Comparison of ENCODE assay signal across 11 cellular contexts in the genomic region with DNA sequence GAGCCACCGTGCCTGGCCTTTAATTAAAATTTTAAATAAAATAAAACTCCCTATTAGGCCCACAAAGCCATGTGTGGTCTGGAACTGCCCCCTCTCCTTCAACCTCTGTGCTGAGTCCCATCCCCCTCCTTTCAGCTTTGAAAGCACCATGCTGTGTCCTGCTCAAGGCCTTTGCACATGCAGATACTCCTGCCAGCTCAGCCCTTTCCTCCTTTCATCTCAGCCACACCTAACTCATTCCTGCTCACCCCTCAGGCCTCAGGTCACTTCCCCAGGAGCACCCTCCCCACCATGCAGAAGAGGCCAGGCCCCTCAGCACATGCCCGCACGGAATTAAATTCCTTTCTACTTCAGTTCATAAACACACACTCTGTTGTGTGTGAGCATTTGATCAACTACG. TPM values are rescaled to one million over a fixed set of nuclear protein-coding genes. Genes with fewer than 3 reads are reported as not detected.
DNase-seq lines count a peak whose midpoint lies in the region; ATAC-seq and TF ChIP-seq lines count a peak whose summit lies in the region.
"Had no signal": no experiment of that assay in that cellular context is flagged by ENCODE, and none has a peak within 500 bp of the region (broad histone marks: within the 10 kb centered on the region; RNA-seq: fewer than 3 reads in every experiment).

No MANE protein-coding gene starts in this region.

- H3K4me1 Mint-ChIP-seq in GM23338 (peaks cover 41% of the 10 kb centered on the region), T-cell (peaks cover 56 to 73% (median 71%) of the 10 kb centered on the region in 3 donors), neural progenitor cell (peaks cover 29% of the 10 kb centered on the region)

- peak overlapping the region; percentile 32 for H3K4me3 ChIP-seq in GM23338
- H3K4me3 ChIP-seq in hepatocyte, result no peak overlapping the region
- H3K4me3 ChIP-seq in neural progenitor cell, result no peak overlapping the region
- H3K4me3 ChIP-seq: heart right ventricle, testis had no signal

- POLR2A ChIA-PET in T-cell (lab: Charles Lee), result no interaction called here

- H3K9me3 Mint-ChIP-seq in GM23338, result peaks cover 4% of the 10 kb centered on the region
- H3K9me3 Mint-ChIP-seq in T-cell, result no peaks in the 10 kb centered on the region
- no peaks in the 10 kb centered on the region for H3K9me3 Mint-ChIP-seq in neural progenitor cell

- H3K36me3 Mint-ChIP-seq in GM23338 (ENCODE audit: low read depth), result peaks cover 13% of the 10 kb centered on the region
- peaks cover 10% of the 10 kb centered on the region for H3K36me3 Mint-ChIP-seq in T-cell
- H3K36me3 Mint-ChIP-seq in neural progenitor cell, result peaks cover 5% of the 10 kb centered on the region

- H4K20me1 ChIP-seq in GM23338 (replicated peaks; ENCODE audit: insufficient read depth), result no peaks in the 10 kb centered on the region
- H4K20me1 ChIP-seq in hepatocyte (ENCODE audit: insufficient read depth, poor library complexity, severe bottlenecking), result no peaks in the 10 kb centered on the region
- H4K20me1 ChIP-seq in neural progenitor cell (ENCODE audit: low read depth), result no peaks in the 10 kb centered on the region

- CTCF ChIA-PET in T-cell (lab: Charles Lee), result no interaction called here

- H3K79me2 ChIP-seq in GM23338 (replicated peaks; ENCODE audit: insufficient read depth) (peaks cover 24% of the 10 kb centered on the region), hepatocyte (peaks cover 30% of the 10 kb centered on the region), neural progenitor cell (ENCODE audit: low read depth) (peaks cover 30% of the 10 kb centered on the region)

- H3K36me3 ChIP-seq in GM23338 (ENCODE audit: insufficient read depth), result no peaks in the 10 kb centered on the region; the same call in 1 of the 2 replicates
- H3K36me3 ChIP-seq in hepatocyte (replicated peaks; ENCODE audit: insufficient read depth, low read depth), result no peaks in the 10 kb centered on the region
- no peaks in the 10 kb centered on the region for H3K36me3 ChIP-seq in neural progenitor cell
- H3K36me3 ChIP-seq: brain microvascular endothelial cell had no signal

- H3K27ac ChIP-seq in GM23338 (ENCODE audit: low read depth) (peak overlapping the region; percentile 98), hepatocyte (peak overlapping the region; percentile 65), neural progenitor cell (peak overlapping the region; percentile 63)
- H3K27ac ChIP-seq: brain microvascular endothelial cell, testis had no signal

- WGBS in hepatocyte (ENCODE audit: low lambda C conversion rate, missing lambda C conversion rate), result 45% methylated on average over 4 of the region's 4 CpGs

- H3K4me3 Mint-ChIP-seq in GM23338 (peak overlapping the region; percentile 47), T-cell (peak overlapping the region in 1 of 3 donors; percentile 7), neural progenitor cell (peak overlapping the region; percentile 66)

- DNase-seq in GM23338 (ENCODE audit: low spot score) (peak; percentile 98), T-cell (no peak), hepatocyte (ENCODE audit: low spot score) (peak; percentile 39), neural progenitor cell (ENCODE audit: low spot score) (peak; percentile 65), SK-N-DZ (ENCODE audit: low spot score) (no peak), NCI-H345 (lab: John Stamatoyannopoulos, UW) (no peak)
- DNase-seq: brain microvascular endothelial cell, COR-L47, heart right ventricle, testis had no signal

- H2AFZ ChIP-seq in GM23338, result no peak overlapping the region
- H2AFZ ChIP-seq in hepatocyte, result no peak overlapping the region
- no peak overlapping the region for H2AFZ ChIP-seq in neural progenitor cell (replicated peaks)

- peak; percentile 79 for ATAC-seq in GM23338
- no peak for ATAC-seq in T-cell (replicated peaks in 1 of 4)
- ATAC-seq in HG03025 (IDR thresholded peaks at IDR 0.05; ENCODE audit: low FRiP score, unreplicated experiment), result no peak
- ATAC-seq: heart right ventricle had no signal

- H3K27me3 Mint-ChIP-seq in GM23338 (ENCODE audit: insufficient read depth, low read depth, poor library complexity), result peaks cover 25% of the 10 kb centered on the region
- no peaks in the 10 kb centered on the region for H3K27me3 Mint-ChIP-seq in T-cell
- no peaks in the 10 kb centered on the region for H3K27me3 Mint-ChIP-seq in neural progenitor cell (ENCODE audit: insufficient read depth, low read depth)

- TF ChIP-seq CTCF in GM23338 (conservative IDR thresholded peaks at IDR 0.05; ENCODE audit: low read depth in 2 of 2) (no peak; a peak in 1 of 4 replicates), hepatocyte (IDR thresholded peaks at IDR 0.05; ENCODE audit: poor library complexity) (no peak), neural progenitor cell (IDR thresholded peaks at IDR 0.05) (no peak)

- H3K9me3 ChIP-seq in hepatocyte (ENCODE audit: low read depth), result no peaks in the 10 kb centered on the region
- no peaks in the 10 kb centered on the region for H3K9me3 ChIP-seq in neural progenitor cell (ENCODE audit: low read depth)
- H3K9me3 ChIP-seq: heart right ventricle, testis had no signal

- H3K27ac Mint-ChIP-seq in GM23338 (peak overlapping the region; percentile 95), T-cell (peak overlapping the region; percentile 62 to 81), neural progenitor cell (peak overlapping the region; percentile 90)

- H3K9me2 ChIP-seq in GM23338 (ENCODE audit: insufficient read depth) (no peaks in the 10 kb centered on the region), hepatocyte (replicated peaks; ENCODE audit: insufficient read depth) (no peaks in the 10 kb centered on the region)

- H3K27me3 ChIP-seq in GM23338 (ENCODE audit: insufficient read depth), result no peaks in the 10 kb centered on the region
- H3K27me3 ChIP-seq in hepatocyte, result no peaks in the 10 kb centered on the region
- no peaks in the 10 kb centered on the region for H3K27me3 ChIP-seq in neural progenitor cell
- H3K27me3 ChIP-seq: brain microvascular endothelial cell, heart right ventricle, testis had no signal

- no peak overlapping the region for H3K9ac ChIP-seq in neural progenitor cell

- H3F3A ChIP-seq in GM23338 (replicated peaks; ENCODE audit: low read depth) (peaks cover 10% of the 10 kb centered on the region; the same call in 1 of the 2 replicates), neural progenitor cell (ENCODE audit: low read depth) (peaks cover 29% of the 10 kb centered on the region)

- H3K4me1 ChIP-seq in GM23338 (ENCODE audit: insufficient read depth) (peaks cover 26% of the 10 kb centered on the region), hepatocyte (ENCODE audit: insufficient read depth) (peaks cover 33% of the 10 kb centered on the region), neural progenitor cell (peaks cover 29% of the 10 kb centered on the region)

- H3K4me2 ChIP-seq in GM23338, result peak overlapping the region; percentile 66
- H3K4me2 ChIP-seq in hepatocyte, result no peak overlapping the region
- H3K4me2 ChIP-seq in neural progenitor cell, result peak overlapping the region; percentile 57

RNA-seq across cellular contexts. Expression of gene ATRIP, which starts 28.1 kb away (rescaled TPM):
- 17.3 and 17.6 TPM in 2 replicates for total RNA-seq in GM23338 (2014; rRNA removed; shearing (Covaris generic))
- polyA plus RNA-seq in GM23338 (2016; fragmentation: Nextera tagmentation; extraction: Ambion mirVana) (5.8 and 6.1 TPM in 2 replicates), hepatocyte (4.3 and 6.7 TPM in 2 replicates)
- total RNA-seq in T-cell (10 to 100 TPM in 3 of 5 donors, 1 to 10 TPM in 2; 7.8 to 14.9 (median 12.8) TPM), hepatocyte (4.5 and 4.9 TPM in 2 replicates), neural progenitor cell (ENCODE audit: low replicate concordance) (8.3 and 11.8 TPM in 2 replicates)
- polyA plus RNA-seq in SK-N-DZ (2014; cell fraction: cytosol; rRNA removed), result 8.2 and 8.6 TPM in 2 replicates
- 16.8 and 17.7 TPM in 2 replicates for polyA plus RNA-seq in SK-N-DZ (2014; cell fraction: nucleus; rRNA removed)

RNA-seq across cellular contexts. Expression of gene SHISA5, which starts 29.4 kb away (rescaled TPM):
- total RNA-seq in GM23338 (2014; rRNA removed; shearing (Covaris generic)), result 148 and 166 TPM in 2 replicates
- 146 and 167 TPM in 2 replicates for polyA plus RNA-seq in GM23338 (2016; fragmentation: Nextera tagmentation; extraction: Ambion mirVana)
- 100 to 1,000 TPM; 156 to 258 (median 217) TPM for total RNA-seq in T-cell
- total RNA-seq in hepatocyte, result 172 and 192 TPM in 2 replicates
- 369 TPM in 2 replicates for polyA plus RNA-seq in hepatocyte
- 54.8 and 133 TPM in 2 replicates for total RNA-seq in neural progenitor cell (ENCODE audit: low replicate concordance)
- polyA plus RNA-seq in SK-N-DZ (2014; cell fraction: cytosol; rRNA removed), result 100 and 104 TPM in 2 replicates
- polyA plus RNA-seq in SK-N-DZ (2014; cell fraction: nucleus; rRNA removed), result 37.9 and 46.3 TPM in 2 replicates

RNA-seq across cellular contexts. Expression of gene TMA7, which starts 34.6 kb away (rescaled TPM):
- 362 and 419 TPM in 2 replicates for total RNA-seq in GM23338 (2014; rRNA removed; shearing (Covaris generic))
- polyA plus RNA-seq in GM23338 (2016; fragmentation: Nextera tagmentation; extraction: Ambion mirVana) (2,089 and 2,333 TPM in 2 replicates), hepatocyte (503 and 581 TPM in 2 replicates)
- total RNA-seq in T-cell (100 to 1,000 TPM; 216 to 245 (median 229) TPM), hepatocyte (345 and 381 TPM in 2 replicates), neural progenitor cell (ENCODE audit: low replicate concordance) (472 and 510 TPM in 2 replicates)
- 296 and 348 TPM in 2 replicates for polyA plus RNA-seq in SK-N-DZ (2014; cell fraction: cytosol; rRNA removed)
- 209 and 321 TPM in 2 replicates for polyA plus RNA-seq in SK-N-DZ (2014; cell fraction: nucleus; rRNA removed)

RNA-seq across cellular contexts. Expression of gene CCDC51, which starts 34.7 kb away (rescaled TPM):
- 24.1 and 28.9 TPM in 2 replicates for total RNA-seq in GM23338 (2014; rRNA removed; shearing (Covaris generic))
- 20.8 and 22.2 TPM in 2 replicates for polyA plus RNA-seq in GM23338 (2016; fragmentation: Nextera tagmentation; extraction: Ambion mirVana)
- 1 to 10 TPM; 5.0 to 7.9 (median 6.4) TPM for total RNA-seq in T-cell
- total RNA-seq in hepatocyte, result 28.1 and 30.4 TPM in 2 replicates
- 30.8 and 32.0 TPM in 2 replicates for polyA plus RNA-seq in hepatocyte
- 13.9 and 22.0 TPM in 2 replicates for total RNA-seq in neural progenitor cell (ENCODE audit: low replicate concordance)
- polyA plus RNA-seq in SK-N-DZ (2014; cell fraction: cytosol; rRNA removed), result 46.3 and 51.8 TPM in 2 replicates
- polyA plus RNA-seq in SK-N-DZ (2014; cell fraction: nucleus; rRNA removed), result 18.6 and 21.1 TPM in 2 replicates

RNA-seq across cellular contexts. Expression of gene PLXNB1, which starts 44.7 kb away (rescaled TPM):
- total RNA-seq in GM23338 (2014; rRNA removed; shearing (Covaris generic)), result 144 and 164 TPM in 2 replicates
- polyA plus RNA-seq in GM23338 (2016; fragmentation: Nextera tagmentation; extraction: Ambion mirVana), result 49.0 and 49.3 TPM in 2 replicates
- 1 to 10 TPM; 2.5 to 6.9 (median 5.9) TPM for total RNA-seq in T-cell
- total RNA-seq in hepatocyte, result 73.2 and 74.5 TPM in 2 replicates
- 71.3 and 79.0 TPM in 2 replicates for polyA plus RNA-seq in hepatocyte
- total RNA-seq in neural progenitor cell (ENCODE audit: low replicate concordance), result 53.6 and 142 TPM in 2 replicates
- 11.0 and 15.7 TPM in 2 replicates for polyA plus RNA-seq in SK-N-DZ (2014; cell fraction: cytosol; rRNA removed)
- polyA plus RNA-seq in SK-N-DZ (2014; cell fraction: nucleus; rRNA removed), result 176 and 212 TPM in 2 replicates

Comparison
In these comparisons a context has a peak if more than half of its experiments do, and no peak if none do; other contexts are left out.
1. DNase-seq: peak in GM23338 (single experiment), hepatocyte (single experiment) and neural progenitor cell (single experiment); none in T-cell (0 of 34), SK-N-DZ (single experiment) and NCI-H345 (single experiment).
2. Peak in every context shown above with its lines, with median percentiles within 50 percentile points of each other: H3K27ac ChIP-seq and H3K27ac Mint-ChIP-seq.